In the genomic region with DNA sequence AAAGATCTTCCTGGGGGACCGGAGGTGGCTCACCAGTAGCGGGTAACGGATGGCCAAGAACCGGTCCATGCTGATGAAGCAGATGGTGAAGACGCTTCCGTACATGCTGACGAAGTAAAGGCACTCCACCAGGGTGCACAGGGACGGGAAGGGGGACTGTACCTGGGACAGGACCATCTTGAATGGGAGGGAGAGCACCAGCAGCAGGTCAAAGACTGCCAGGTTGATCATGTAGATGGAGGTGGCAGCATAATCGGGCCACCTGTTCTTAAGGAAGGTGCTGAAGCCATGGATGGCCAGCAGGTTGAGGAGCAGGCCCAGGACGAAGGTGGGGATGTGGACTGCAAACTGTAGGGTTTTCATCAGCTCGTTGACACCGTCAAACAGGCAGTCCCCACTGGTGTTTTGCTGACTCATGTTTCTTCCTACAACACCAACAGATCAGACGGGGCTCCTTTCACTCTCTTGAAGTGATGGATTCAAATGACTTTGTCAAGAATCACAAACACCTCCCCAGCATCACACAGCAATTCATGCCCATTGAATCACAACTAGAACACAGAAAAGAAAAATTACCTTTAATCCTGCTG, we compare ENCODE assay signal across 21 cellular contexts. TPM values are rescaled to one million over a fixed set of nuclear protein-coding genes. Genes with fewer than 3 reads are reported as not detected.
DNase-seq lines count a peak whose midpoint lies in the region; ATAC-seq, FAIRE-seq and TF ChIP-seq lines count a peak whose summit lies in the region.
"Had no signal": no experiment of that assay in that cellular context is flagged by ENCODE, and none has a peak within 500 bp of the region (broad histone marks: within the 10 kb centered on the region; RNA-seq: fewer than 3 reads in every experiment).

No MANE protein-coding gene starts in this region.

- POLR2A ChIA-PET in A549 (lab: Yijun Ruan, JAX) = no interaction called here
- POLR2A ChIA-PET in CD8-positive, alpha-beta T cell (lab: Charles Lee) = no interaction called here

- TF ChIP-seq POLR2A in A549 (IDR thresholded peaks at IDR 0.05; ENCODE audit: low read length) = no peak

- no peak for TF ChIP-seq RAD21 in A549 (conservative IDR thresholded peaks at IDR 0.05 in 1 of 2, IDR thresholded peaks at IDR 0.05 in 1 of 2)

- no peak overlapping the region for H3K4me3 Mint-ChIP-seq in CD8-positive, alpha-beta T cell

- no peaks in the 10 kb centered on the region for H3K9me2 ChIP-seq in Karpas-422 (replicated peaks; ENCODE audit: insufficient read depth, low read length)

- H3K27me3 Mint-ChIP-seq in CD8-positive, alpha-beta T cell (ENCODE audit: low read depth) = no peaks in the 10 kb centered on the region

- H3K9me3 ChIP-seq in A549 (no peaks in the 10 kb centered on the region), osteoblast (ENCODE audit: low read depth, low read length) (no peaks in the 10 kb centered on the region), Karpas-422 (ENCODE audit: low read length) (no peaks in the 10 kb centered on the region)
- H3K9me3 ChIP-seq in CD8-positive, alpha-beta T cell (ENCODE audit: low read length) = no peaks in the 10 kb centered on the region
- H3K9me3 ChIP-seq: thyroid gland had no signal

- H3K36me3 Mint-ChIP-seq in CD8-positive, alpha-beta T cell = peaks cover 43% of the 10 kb centered on the region

- peak overlapping the region; percentile 14 for H3K27ac Mint-ChIP-seq in CD8-positive, alpha-beta T cell

- no peaks in the 10 kb centered on the region for H3K27me3 ChIP-seq in CD8-positive, alpha-beta T cell (ENCODE audit: insufficient read depth, low read length)
- H3K27me3 ChIP-seq in bronchial epithelial cell (ENCODE audit: control insufficient read depth, insufficient read depth, low read length) (no peaks in the 10 kb centered on the region), osteoblast (ENCODE audit: insufficient read depth, low read length) (peaks cover 7% of the 10 kb centered on the region), Karpas-422 (ENCODE audit: low read length) (no peaks in the 10 kb centered on the region)
- H3K27me3 ChIP-seq: thyroid gland had no signal

- CTCF ChIA-PET in A549 (lab: Yijun Ruan, JAX) = interaction anchor here (0.9 to 5.2 kb wide), 3 partner anchors 9 to 76 kb away, joined by 4 to 20 read pairs (median 12); no protein-coding TSS in a partner anchor
- CTCF ChIA-PET in CD8-positive, alpha-beta T cell (lab: Charles Lee) = interaction anchor here (1.0 to 23.6 kb wide), 3 partner anchors 63 to 77 kb away, joined by 6 to 368 read pairs (median 25); a partner anchor contains a TSS

- TF ChIP-seq CTCF in A549 (IDR thresholded peaks at IDR 0.05) = no peak
- no peak for TF ChIP-seq CTCF in CD8-positive, alpha-beta T cell (IDR thresholded peaks at IDR 0.05)
- no peak for TF ChIP-seq CTCF in bronchial epithelial cell (IDR thresholded peaks at IDR 0.05; ENCODE audit: insufficient read depth, low read length, severe bottlenecking)
- no peak for TF ChIP-seq CTCF in osteoblast (IDR thresholded peaks at IDR 0.05; ENCODE audit: extremely low read depth, low read depth, low read length)
- TF ChIP-seq CTCF in GM20000 (IDR thresholded peaks at IDR 0.05; ENCODE audit: extremely low read depth, missing control alignments) = no peak

- H2AFZ ChIP-seq in osteoblast (ENCODE audit: low read length) (no peak overlapping the region), Karpas-422 (ENCODE audit: low read length) (no peak overlapping the region)

- H3K4me1 ChIP-seq in A549 (peaks cover 12% of the 10 kb centered on the region), osteoblast (ENCODE audit: insufficient read depth, low read length) (peaks cover 9% of the 10 kb centered on the region), Karpas-422 (ENCODE audit: low read length) (peaks cover 59% of the 10 kb centered on the region)
- H3K4me1 ChIP-seq in CD8-positive, alpha-beta T cell (ENCODE audit: insufficient read depth, low read length) = peaks cover 8% of the 10 kb centered on the region

- DNase-seq in A549 (ENCODE audit: low read depth in 1 of 2, low spot score in 1 of 2) = no peak
- DNase-seq in CD8-positive, alpha-beta T cell = no peak
- DNase-seq in bronchial epithelial cell (ENCODE audit: low read depth) = no peak
- DNase-seq in osteoblast (ENCODE audit: insufficient read length, low spot score, missing footprints) = peak; percentile 53
- no peak for DNase-seq in GM20000 (ENCODE audit: low spot score)
- DNase-seq in stimulated activated CD4-positive, alpha-beta T cell treated with anti-CD3 and anti-CD28 coated beads, Interleukin-1b, Interleukin-23, amount 100 ng/mL, for 48 hours = no peak
- DNase-seq in Karpas-422 = no peak
- DNase-seq: activated gamma-delta T cell; DMS79; kidney; NCI-H1092; NCI-H510A; occipital lobe; retina; stimulated activated CD4-positive, alpha-beta T cell treated with anti-CD3 and anti-CD28 coated beads, Interleukin-15, amount 100 ng/mL, for 24 hours; T1000; thyroid gland had no signal

- H3K27ac ChIP-seq in A549 (no peak overlapping the region), osteoblast (ENCODE audit: low read depth, low read length) (no peak overlapping the region), Karpas-422 (ENCODE audit: low read length) (no peak overlapping the region)
- no peak overlapping the region for H3K27ac ChIP-seq in CD8-positive, alpha-beta T cell (ENCODE audit: low read depth, low read length)
- H3K27ac ChIP-seq: thyroid gland had no signal

- TF ChIP-seq EP300 in A549 (IDR thresholded peaks at IDR 0.05) = no peak

- intact Hi-C loops in CD8-positive, alpha-beta T cell (cut with DNase I, micrococcal nuclease) = loop anchor here in 1 of 2 experiments (5.0 kb wide), 1 partner anchor 63 kb away; no protein-coding TSS in a partner anchor

- no peak for FAIRE-seq in A549 (lab: Jason Lieb, UNC)
- FAIRE-seq in bronchial epithelial cell (lab: Jason Lieb, UNC) = peak; percentile 55
- FAIRE-seq: astrocyte, frontal cortex, H54, kidney had no signal

- H3K4me2 ChIP-seq in A549 = no peak overlapping the region
- no peak overlapping the region for H3K4me2 ChIP-seq in osteoblast (ENCODE audit: insufficient read depth, low read length)
- H3K4me2 ChIP-seq in Karpas-422 (ENCODE audit: low read depth, low read length, poor library complexity, severe bottlenecking) = no peak overlapping the region

- H3K4me1 Mint-ChIP-seq in CD8-positive, alpha-beta T cell (ENCODE audit: low read depth) = peaks cover 33% of the 10 kb centered on the region

- no peak overlapping the region for H3K9ac ChIP-seq in Karpas-422 (ENCODE audit: low read length)

- H3K4me3 ChIP-seq in A549 (no peak overlapping the region), bronchial epithelial cell (ENCODE audit: low read depth, low read length) (no peak overlapping the region), osteoblast (ENCODE audit: insufficient read depth, low read length) (no peak overlapping the region), Karpas-422 (ENCODE audit: low read length) (no peak overlapping the region)
- no peak overlapping the region for H3K4me3 ChIP-seq in CD8-positive, alpha-beta T cell (ENCODE audit: low read depth, low read length)
- H3K4me3 ChIP-seq: thyroid gland had no signal

- H3K9me3 Mint-ChIP-seq in CD8-positive, alpha-beta T cell = no peaks in the 10 kb centered on the region

- H4K20me1 ChIP-seq in osteoblast (ENCODE audit: insufficient read depth, low read length) (no peaks in the 10 kb centered on the region), Karpas-422 (ENCODE audit: insufficient read depth, low read depth, low read length) (no peaks in the 10 kb centered on the region)

- WGBS in A549 (ENCODE audit: missing lambda C conversion rate) = 79% methylated on average over 13 of the region's 13 CpGs

- H3K36me3 ChIP-seq in CD8-positive, alpha-beta T cell (ENCODE audit: insufficient read depth, low read length) = no peaks in the 10 kb centered on the region
- H3K36me3 ChIP-seq in bronchial epithelial cell (ENCODE audit: control insufficient read depth, insufficient read depth, low read length) = no peaks in the 10 kb centered on the region
- no peaks in the 10 kb centered on the region for H3K36me3 ChIP-seq in osteoblast (ENCODE audit: insufficient read depth, low read length)
- no peaks in the 10 kb centered on the region for H3K36me3 ChIP-seq in Karpas-422 (ENCODE audit: insufficient read depth, low read length)
- H3K36me3 ChIP-seq: thyroid gland had no signal

- no peaks in the 10 kb centered on the region for H3K79me2 ChIP-seq in osteoblast (ENCODE audit: insufficient read depth, low read length)
- no peaks in the 10 kb centered on the region for H3K79me2 ChIP-seq in Karpas-422 (ENCODE audit: low read length)

- no peak for ATAC-seq in A549
- ATAC-seq in CD8-positive, alpha-beta T cell = no peak

TF ChIP-seq in A549, 52 proteins besides CTCF, POLR2A, EP300 and RAD21:
- TF ChIP-seq JUN (IDR thresholded peaks at IDR 0.05) (no peak), EHF (CRISPR knock-in tag; IDR thresholded peaks at IDR 0.05) (no peak), RFX5 (IDR thresholded peaks at IDR 0.05) (no peak), MAFK (IDR thresholded peaks at IDR 0.05; ENCODE audit: partially characterized antibody) (peak; percentile 91), CBX2 (IDR thresholded peaks at IDR 0.05; ENCODE audit: borderline replicate concordance, low read depth) (no peak)

RNA-seq across cellular contexts. Expression of a gene that starts 14.4 kb away (rescaled TPM):
- polyA plus RNA-seq in A549 (2011; rRNA removed) = not detected in 2 replicates
- polyA plus RNA-seq in A549 (2012; cell fraction: cytosol; rRNA removed) = not detected in 2 replicates
- not detected in 2 replicates for polyA plus RNA-seq in A549 (2012; cell fraction: nucleus; rRNA removed)
- not detected in 3 replicates for polyA plus RNA-seq in A549 (2017; fragmentation: RNase III; extraction: RNeasy Plus Mini Kit Qiagen cat#74134 plus additional on column Dnase treatment)
- not detected in 2 replicates for polyA minus RNA-seq in A549 (2011; rRNA and poly(A)+ RNA removed)
- 1 to 10 TPM; 3.2 to 3.4 TPM for total RNA-seq in CD8-positive, alpha-beta T cell
- total RNA-seq in bronchial epithelial cell = not detected in 2 replicates
- total RNA-seq in osteoblast = not detected in 2 replicates
- 2.9 and 9.5 TPM in 2 replicates for total RNA-seq in Karpas-422 (2014; rRNA removed; shearing (Covaris generic); ENCODE audit: low replicate concordance)
- total RNA-seq: astrocyte, frontal cortex, lung microvascular endothelial cell, occipital lobe had no signal

RNA-seq across cellular contexts. Expression of a gene that starts 45.9 kb away (rescaled TPM):
- 88.1 and 123 TPM in 2 replicates for polyA plus RNA-seq in A549 (2011; rRNA removed)
- polyA plus RNA-seq in A549 (2012; cell fraction: cytosol; rRNA removed) = 86.8 and 109 TPM in 2 replicates
- polyA plus RNA-seq in A549 (2012; cell fraction: nucleus; rRNA removed) = 138 and 145 TPM in 2 replicates
- 63.3 to 105 TPM (median 84.0 TPM) in 3 replicates for polyA plus RNA-seq in A549 (2017; fragmentation: RNase III; extraction: RNeasy Plus Mini Kit Qiagen cat#74134 plus additional on column Dnase treatment)
- polyA minus RNA-seq in A549 (2011; rRNA and poly(A)+ RNA removed) = 120 and 150 TPM in 2 replicates
- total RNA-seq in CD8-positive, alpha-beta T cell = 10 to 100 TPM; 23.2 to 27.4 TPM
- 14.8 and 20.3 TPM in 2 replicates for total RNA-seq in bronchial epithelial cell
- 52.2 and 63.7 TPM in 2 replicates for total RNA-seq in osteoblast
- total RNA-seq in Karpas-422 (2014; rRNA removed; shearing (Covaris generic); ENCODE audit: low replicate concordance) = 0.19 TPM in 1 of 2 replicates, not detected in the other

Comparison
In these comparisons a context has a peak if more than half of its experiments do, and no peak if none do; other contexts are left out.
1. RNA of a gene that starts 45.9 kb away (total RNA-seq): 52.2 to 63.7 TPM in osteoblast, 23.2 to 27.4 TPM in CD8-positive, alpha-beta T cell and 14.8 to 20.3 TPM in bronchial epithelial cell; 0.19 TPM in Karpas-422; every median in the first group is over 10 times any median in the second.